Comparison of ENCODE assay signal across 9 cellular contexts in the genomic region with DNA sequence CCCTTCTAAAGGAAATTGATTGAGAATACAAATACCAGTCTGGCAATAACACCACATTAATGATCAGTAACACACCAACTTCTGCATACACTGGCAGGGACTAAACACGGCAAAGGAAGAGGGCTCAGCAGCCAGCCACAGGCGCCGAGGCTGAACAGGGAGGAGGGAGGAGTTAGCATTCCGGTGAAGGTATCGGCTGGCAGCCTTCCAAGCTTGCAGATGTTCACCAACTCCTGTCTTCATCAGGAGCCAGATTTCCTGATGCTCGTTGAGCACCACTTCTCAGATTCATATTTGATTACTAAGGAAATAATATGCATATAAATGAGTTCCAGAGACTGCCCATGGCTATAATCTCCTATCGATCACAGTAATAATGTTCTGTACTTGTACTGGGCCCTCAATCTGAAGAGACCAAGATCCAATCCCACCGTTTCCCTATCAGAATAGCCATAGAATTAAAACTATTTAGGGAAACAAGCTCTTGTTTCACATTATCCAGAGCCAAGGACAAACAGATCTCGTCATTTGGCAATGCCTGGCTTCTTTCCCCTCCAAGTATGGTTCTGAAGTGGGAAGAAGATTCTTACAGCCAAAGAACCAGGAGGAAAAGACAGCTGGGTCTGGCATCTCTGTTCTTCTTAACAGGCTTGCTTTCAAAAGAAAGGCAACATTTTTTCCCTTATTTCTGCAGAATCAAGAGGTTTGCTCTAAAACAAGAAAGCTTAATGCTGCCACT. TPM values are rescaled to one million over a fixed set of nuclear protein-coding genes. Genes with fewer than 3 reads are reported as not detected.
DNase-seq lines count a peak whose midpoint lies in the region; ATAC-seq and TF ChIP-seq lines count a peak whose summit lies in the region.
"Had no signal": no experiment of that assay in that cellular context is flagged by ENCODE, and none has a peak within 500 bp of the region (broad histone marks: within the 10 kb centered on the region; RNA-seq: fewer than 3 reads in every experiment).

No MANE protein-coding gene starts in this region.

- no peaks in the 10 kb centered on the region for H3K9me3 Mint-ChIP-seq in progenitor cell of endocrine pancreas (ENCODE audit: low read depth)

- TF ChIP-seq CTCF in left lung (IDR thresholded peaks at IDR 0.05): no peak
- no peak for TF ChIP-seq CTCF in uterus (IDR thresholded peaks at IDR 0.05)
- TF ChIP-seq CTCF in progenitor cell of endocrine pancreas (IDR thresholded peaks at IDR 0.05; ENCODE audit: unreplicated experiment): no peak

- H3K27ac ChIP-seq in left lung (peak overlapping the region; percentile 41 to 49), uterus (peak overlapping the region; percentile 39 to 69)

- DNase-seq in ELF-1 (ENCODE audit: low read depth, low spot score) (peak; percentile 34), NCI-H1694 treated with DMSO at 0.1 percent for 48 hours (lab: John Stamatoyannopoulos, UW) (peak; percentile 84), anterior cingulate cortex (lab: John Stamatoyannopoulos, UW) (peak in 34 of 58 donors; percentile 10 to 71 (median 34)), left lung (no peak), uterus (peak; percentile 49 to 54), progenitor cell of endocrine pancreas (ENCODE audit: low spot score, unreplicated experiment) (no peak)

- H3K4me3 Mint-ChIP-seq in progenitor cell of endocrine pancreas (ENCODE audit: low read depth): no peak overlapping the region

- no peak overlapping the region for H3K4me3 ChIP-seq in left lung
- no peak overlapping the region for H3K4me3 ChIP-seq in uterus

- H3K4me1 ChIP-seq in left lung (peaks cover 31 to 48% of the 10 kb centered on the region in 2 donors), uterus (no peaks in the 10 kb centered on the region)

- intact Hi-C loops in left lung (cut with DNase I): no loop called here
- intact Hi-C loops in uterus (cut with DNase I; ENCODE audit: low total_unique reads): no loop called here

- no peak for ATAC-seq in left lung
- no peak for ATAC-seq in HG02763 (IDR thresholded peaks at IDR 0.05; ENCODE audit: unreplicated experiment)
- ATAC-seq in HG03039 (IDR thresholded peaks at IDR 0.05; ENCODE audit: unreplicated experiment): no peak
- ATAC-seq: HCT116 had no signal

- H3K27me3 Mint-ChIP-seq in progenitor cell of endocrine pancreas: peaks cover 7% of the 10 kb centered on the region

- no peak overlapping the region for H3K27ac Mint-ChIP-seq in progenitor cell of endocrine pancreas

- no peaks in the 10 kb centered on the region for H3K36me3 Mint-ChIP-seq in progenitor cell of endocrine pancreas (ENCODE audit: insufficient read depth)

- no peaks in the 10 kb centered on the region for H3K27me3 ChIP-seq in left lung
- H3K27me3 ChIP-seq in uterus: no peaks in the 10 kb centered on the region

- H3K9me3 ChIP-seq in left lung (no peaks in the 10 kb centered on the region), uterus (no peaks in the 10 kb centered on the region)

- H3K4me1 Mint-ChIP-seq in progenitor cell of endocrine pancreas (ENCODE audit: low read depth): no peaks in the 10 kb centered on the region

- TF ChIP-seq POLR2A in uterus (IDR thresholded peaks at IDR 0.05): no peak

- H3K36me3 ChIP-seq in left lung: no peaks in the 10 kb centered on the region
- no peaks in the 10 kb centered on the region for H3K36me3 ChIP-seq in uterus

RNA-seq across cellular contexts. Expression of a gene that starts 42.2 kb away (rescaled TPM):
- total RNA-seq in left lung (10 to 100 TPM in 1 of 2 donors, 1 to 10 TPM in 1; 8.7 to 19.6 TPM), uterus (10 to 100 TPM in 2 of 4 donors, 1 to 10 TPM in 2; 4.7 to 26.6 (median 10.1) TPM), progenitor cell of endocrine pancreas (0.81 and 0.98 TPM in 2 replicates)

Comparison
In these comparisons a context has a peak if more than half of its experiments do, and no peak if none do; other contexts are left out.
1. DNase-seq: peak in ELF-1 (single experiment), NCI-H1694 treated with DMSO at 0.1 percent for 48 hours (single experiment), anterior cingulate cortex (34 of 58) and uterus (2 of 2); none in left lung (0 of 2) and progenitor cell of endocrine pancreas (single experiment).